In the genomic region with DNA sequence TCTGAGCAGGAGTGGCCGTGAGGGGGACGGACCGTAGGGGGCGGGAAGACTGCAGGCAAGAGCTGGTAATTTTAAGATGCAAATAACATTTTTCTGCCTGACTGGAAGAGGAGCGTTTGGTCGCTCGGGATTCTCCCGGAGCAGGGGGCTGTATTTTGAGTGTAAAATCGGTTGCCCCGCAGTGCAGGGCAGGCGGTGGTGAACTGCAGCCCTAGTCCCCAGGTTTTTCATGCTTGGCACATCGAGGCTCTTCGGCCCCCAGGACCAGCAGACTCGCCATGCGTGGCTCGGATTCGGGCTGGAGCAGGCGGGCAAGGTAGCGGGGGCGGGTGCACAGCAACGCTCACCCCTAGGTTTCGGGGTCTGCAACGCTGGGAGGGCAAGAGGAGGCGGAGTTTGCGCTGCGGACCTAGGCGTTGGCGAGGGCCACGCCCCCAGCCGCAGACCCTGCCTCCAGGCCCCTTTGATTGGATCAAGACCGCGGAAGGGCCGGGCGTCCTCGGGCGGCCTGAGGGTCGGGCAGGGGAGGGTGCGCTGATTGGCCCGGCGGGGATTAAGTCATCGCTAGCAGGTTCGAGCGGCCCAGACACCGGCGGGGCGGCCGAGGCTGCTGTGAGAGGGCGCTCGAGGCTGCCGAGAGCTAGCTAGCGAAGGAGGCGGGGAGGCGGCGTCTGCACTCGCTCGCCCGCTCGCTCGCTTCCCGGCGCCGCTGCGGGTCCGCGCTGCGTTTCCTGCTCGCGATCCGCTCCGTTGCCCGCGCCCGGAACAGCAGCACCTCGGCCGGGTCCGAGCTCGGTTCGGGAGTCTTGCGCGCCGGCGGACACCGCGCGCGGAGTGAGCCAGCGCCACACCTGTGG, we compare ENCODE assay signal across 8 cellular contexts. TPM values are rescaled to one million over a fixed set of nuclear protein-coding genes. Genes with fewer than 3 reads are reported as not detected.
DNase-seq lines count a peak whose midpoint lies in the region; ATAC-seq and TF ChIP-seq lines count a peak whose summit lies in the region.

ARHGAP26 (plus strand) TSS at position 585 of the 857 bp plus-strand sequence. CDS start 385 bp downstream, outside the sequence.

- peaks cover 0 to 24% (median 12%) of the 10 kb centered on the region in 4 donors for H3K4me1 ChIP-seq in liver (ENCODE audit: control insufficient read depth in 4 of 4, insufficient read depth in 4 of 4, low read length in 3 of 4)

- ATAC-seq in CD4-positive, alpha-beta T cell (ENCODE audit: poor library complexity), result peak; percentile 83
- peak; percentile 97 for ATAC-seq in GM19395 (IDR thresholded peaks at IDR 0.05; ENCODE audit: unreplicated experiment)
- ATAC-seq in HG03565 (IDR thresholded peaks at IDR 0.05; ENCODE audit: unreplicated experiment), result peak; percentile 96

- H3K36me3 Mint-ChIP-seq in CD4-positive, alpha-beta T cell (ENCODE audit: low read depth), result peaks cover 8% of the 10 kb centered on the region

- peak; percentile 27 for TF ChIP-seq CTCF in CD4-positive, alpha-beta T cell (IDR thresholded peaks at IDR 0.05)
- peak; percentile 9 for TF ChIP-seq CTCF in liver (IDR thresholded peaks at IDR 0.05; ENCODE audit: low read depth, low read length, missing input control)

- no peaks in the 10 kb centered on the region for H3K27me3 Mint-ChIP-seq in CD4-positive, alpha-beta T cell

- H3K4me3 Mint-ChIP-seq in CD4-positive, alpha-beta T cell, result peak within 1 kb of the TSS; percentile 96

- TF ChIP-seq RAD21 in liver (IDR thresholded peaks at IDR 0.05), result peak; percentile 62 to 71

- peak within 1 kb of the TSS; percentile 66 to 80 for H3K9ac ChIP-seq in liver (ENCODE audit: low read depth in 1 of 2, low read length in 2 of 2)

- no peaks in the 10 kb centered on the region for H3K27me3 ChIP-seq in CD4-positive, alpha-beta T cell (ENCODE audit: control insufficient read depth, insufficient read depth, low read length)
- H3K27me3 ChIP-seq in liver (ENCODE audit: control insufficient read depth in 4 of 4, insufficient read depth in 4 of 4, low read length in 3 of 4), result no peaks in the 10 kb centered on the region

- H3K27ac Mint-ChIP-seq in CD4-positive, alpha-beta T cell, result peak within 1 kb of the TSS; percentile 87

- peak; percentile 81 to 92 (median 88) for DNase-seq in CD4-positive, alpha-beta T cell
- DNase-seq in NCI-H748 treated with DMSO at 0.1 percent for 48 hours (lab: John Stamatoyannopoulos, UW) (peak; percentile 92), dermis microvascular lymphatic vessel endothelial cell (ENCODE audit: low read depth in 2 of 2) (peak; percentile 86 to 98)
- peak; percentile 93 to 95 for DNase-seq in activated CD4-positive, alpha-beta T cell treated with anti-CD3 and anti-CD28 coated beads, Interleukin-2, amount 50 U/mL, for 48 hours
- DNase-seq in stimulated activated CD4-positive, alpha-beta T cell treated with anti-CD3 and anti-CD28 coated beads, Interleukin-4, amount 100 ng/mL, for 24 hours, result peak; percentile 94

- intact Hi-C loops in CD4-positive, alpha-beta T cell (cut with DNase I, micrococcal nuclease), result loop anchor here (1.0 to 10.0 kb wide), 7 partner anchors 31 to 1417 kb away; partner anchors contain the start of genes DELE1 (in 1 of the 2), KCTD16 (in 1 of the 2) and YIPF5 (in 1 of the 2)

- peak within 1 kb of the TSS; percentile 72 for H3K27ac ChIP-seq in CD4-positive, alpha-beta T cell (ENCODE audit: low read depth, low read length)
- H3K27ac ChIP-seq in liver (ENCODE audit: low read depth in 1 of 2, low read length in 2 of 2), result peak within 1 kb of the TSS; percentile 77 to 87

- H3K4me1 Mint-ChIP-seq in CD4-positive, alpha-beta T cell (ENCODE audit: low read depth), result peaks cover 32% of the 10 kb centered on the region

- CTCF ChIA-PET in CD4-positive, alpha-beta T cell (lab: Charles Lee), result interaction anchor here (0.6 to 5.1 kb wide), 9 partner anchors 10 to 110 kb away, joined by 3 to 28 read pairs (median 4); no protein-coding TSS in a partner anchor

- no peaks in the 10 kb centered on the region for H3K36me3 ChIP-seq in liver (ENCODE audit: control insufficient read depth in 4 of 4, insufficient read depth in 3 of 4, low read depth in 1 of 4, low read length in 3 of 4)

- under 1% methylated on average over 87 of the region's 87 CpGs for WGBS in liver

- no peaks in the 10 kb centered on the region for H3K9me3 ChIP-seq in CD4-positive, alpha-beta T cell (ENCODE audit: control insufficient read depth, low read length)
- H3K9me3 ChIP-seq in liver (ENCODE audit: control insufficient read depth in 4 of 4, low read length in 3 of 4), result no peaks in the 10 kb centered on the region

- peak within 1 kb of the TSS; percentile 75 to 97 (median 96) for H3K4me3 ChIP-seq in liver (ENCODE audit: low read depth in 1 of 3, low read length in 3 of 3)

- POLR2A ChIA-PET in CD4-positive, alpha-beta T cell (lab: Charles Lee), result interaction anchor here (1.0 to 5.2 kb wide), 20 partner anchors 9 to 1418 kb away, joined by 3 to 109 read pairs (median 7); partner anchors contain the start of genes KCTD16, NR3C1, RNF14 and YIPF5

- H3K9me3 Mint-ChIP-seq in CD4-positive, alpha-beta T cell, result no peaks in the 10 kb centered on the region

TF ChIP-seq in liver, 16 proteins besides CTCF, POLR2A, EP300 and RAD21:
- TF ChIP-seq JUND (IDR thresholded peaks at IDR 0.05) (peak in 1 of 2 donors; percentile 46), ZBTB33 (IDR thresholded peaks at IDR 0.05) (no peak), NR2F2 (IDR thresholded peaks at IDR 0.05) (no peak), REST (IDR thresholded peaks at IDR 0.05) (peak; percentile 92), YY1 (IDR thresholded peaks at IDR 0.05) (peak; percentile 68), RXRA (IDR thresholded peaks at IDR 0.05) (peak; percentile 56 to 72), HNF4A (conservative IDR thresholded peaks at IDR 0.05) (no peak), TAF1 (conservative IDR thresholded peaks at IDR 0.05) (no peak), SP1 (IDR thresholded peaks at IDR 0.05) (peak; percentile 77)

RNA-seq across cellular contexts. Expression of gene ARHGAP26, which starts in this region (rescaled TPM):
- total RNA-seq in CD4-positive, alpha-beta T cell, result 10 to 100 TPM; 24.9 to 27.3 TPM
- total RNA-seq in dermis microvascular lymphatic vessel endothelial cell (25.2 and 36.2 TPM in 2 replicates), liver (10 to 100 TPM in 1 of 2 donors, 1 to 10 TPM in 1; 4.4 to 16.7 TPM)
- polyA plus RNA-seq in liver, result 1 to 10 TPM; 1.8 to 3.9 TPM

Comparison
In these comparisons a context has a peak if more than half of its experiments do, and no peak if none do; other contexts are left out.
1. Peak in every context shown above with its lines: DNase-seq, ATAC-seq, H3K4me3 ChIP-seq and H3K27ac ChIP-seq.